Comparison of ENCODE assay signal across 13 cellular contexts in genomic region chr6:11427827-11428245, GRCh38.
DNase-seq lines count a peak whose midpoint lies in the region; ATAC-seq and TF ChIP-seq lines count a peak whose summit lies in the region.
"Had no signal": no experiment of that assay in that cellular context is flagged by ENCODE, and none has a peak within 500 bp of the region (broad histone marks: within the 10 kb centered on the region; RNA-seq: fewer than 3 reads in every experiment).

No MANE protein-coding gene starts in this region.

- H3K9me3 Mint-ChIP-seq in endothelial cell (ENCODE audit: unreplicated experiment) (no peaks in the 10 kb centered on the region), progenitor cell of endocrine pancreas (ENCODE audit: low read depth) (no peaks in the 10 kb centered on the region)
- H3K9me3 Mint-ChIP-seq: naive thymus-derived CD8-positive, alpha-beta T cell; stimulated activated naive CD8-positive, alpha-beta T cell treated with anti-CD3 and anti-CD28 coated beads, Interleukin-15, amount 100 ng/mL, for 72 hours had no signal

- intact Hi-C loops in posterior cingulate gyrus (cut with DNase I), result no loop called here

- peaks cover 44% of the 10 kb centered on the region for H3K4me1 Mint-ChIP-seq in endothelial cell (ENCODE audit: unreplicated experiment)
- peaks cover 39% of the 10 kb centered on the region for H3K4me1 Mint-ChIP-seq in progenitor cell of endocrine pancreas (ENCODE audit: low read depth)

- H3K4me3 Mint-ChIP-seq in endothelial cell (ENCODE audit: unreplicated experiment) (no peak overlapping the region), progenitor cell of endocrine pancreas (ENCODE audit: low read depth) (no peak overlapping the region)
- H3K4me3 Mint-ChIP-seq: naive thymus-derived CD8-positive, alpha-beta T cell; stimulated activated naive CD8-positive, alpha-beta T cell treated with anti-CD3 and anti-CD28 coated beads, Interleukin-15, amount 100 ng/mL, for 72 hours had no signal

- DNase-seq in DMS53 treated with DMSO at 0.1 percent for 48 hours (lab: John Stamatoyannopoulos, UW; ENCODE audit: unreplicated experiment), result peak; percentile 65
- DNase-seq in NCI-H774 (lab: John Stamatoyannopoulos, UW), result peak; percentile 3
- no peak for DNase-seq in endothelial cell (ENCODE audit: low spot score)
- DNase-seq in progenitor cell of endocrine pancreas (ENCODE audit: low spot score, unreplicated experiment), result no peak
- no peak for DNase-seq in posterior cingulate gyrus
- no peak for DNase-seq in left lobe of liver (ENCODE audit: low spot score)
- no peak for DNase-seq in NCI-H146 (lab: John Stamatoyannopoulos, UW)
- DNase-seq: activated T-cell treated with anti-CD3 and anti-CD28 coated beads, Interleukin-2, amount 50 U/mL, for 1 hour; cerebellar nuclear complex; MV-4-11; naive thymus-derived CD8-positive, alpha-beta T cell; stimulated activated naive CD8-positive, alpha-beta T cell treated with anti-CD3 and anti-CD28 coated beads, Interleukin-15, amount 100 ng/mL, for 72 hours had no signal

- no peaks in the 10 kb centered on the region for H3K36me3 Mint-ChIP-seq in endothelial cell (ENCODE audit: low read depth, unreplicated experiment)
- no peaks in the 10 kb centered on the region for H3K36me3 Mint-ChIP-seq in progenitor cell of endocrine pancreas (ENCODE audit: insufficient read depth)
- H3K36me3 Mint-ChIP-seq: naive thymus-derived CD8-positive, alpha-beta T cell had no signal

- TF ChIP-seq CTCF in endothelial cell (IDR thresholded peaks at IDR 0.05; ENCODE audit: unreplicated experiment) (no peak), progenitor cell of endocrine pancreas (IDR thresholded peaks at IDR 0.05; ENCODE audit: unreplicated experiment) (no peak)

- ATAC-seq in left lobe of liver, result no peak
- no peak for ATAC-seq in HG03457 (IDR thresholded peaks at IDR 0.05; ENCODE audit: unreplicated experiment)
- ATAC-seq: naive thymus-derived CD8-positive, alpha-beta T cell; stimulated activated naive CD8-positive, alpha-beta T cell treated with anti-CD3 and anti-CD28 coated beads, Interleukin-15, amount 100 ng/mL, for 72 hours had no signal

- H3K27ac Mint-ChIP-seq in endothelial cell (ENCODE audit: unreplicated experiment), result peak overlapping the region; percentile 4
- H3K27ac Mint-ChIP-seq in progenitor cell of endocrine pancreas, result peak overlapping the region; percentile 41

- H3K27me3 Mint-ChIP-seq in endothelial cell (ENCODE audit: unreplicated experiment), result peaks cover 2% of the 10 kb centered on the region
- H3K27me3 Mint-ChIP-seq in progenitor cell of endocrine pancreas, result peaks cover 37% of the 10 kb centered on the region
- H3K27me3 Mint-ChIP-seq: naive thymus-derived CD8-positive, alpha-beta T cell had no signal

Comparison
In these comparisons a context has a peak if more than half of its experiments do, and no peak if none do; other contexts are left out.
1. DNase-seq: peak in DMS53 treated with DMSO at 0.1 percent for 48 hours (single experiment) and NCI-H774 (single experiment); none in endothelial cell (single experiment), progenitor cell of endocrine pancreas (single experiment), posterior cingulate gyrus (0 of 10), left lobe of liver (single experiment) and NCI-H146 (single experiment).